ENCODE assay signal across 8 cellular contexts in genomic region chr10:58267713-58268453, GRCh38. TPM values are rescaled to one million over a fixed set of nuclear protein-coding genes. Genes with fewer than 3 reads are reported as not detected.
DNase-seq lines count a peak whose midpoint lies in the region; ATAC-seq, FAIRE-seq and TF ChIP-seq lines count a peak whose summit lies in the region.

Gene IPMK (minus strand): TSS chr10:58267894. CDS start chr10:58267611, 283 bp downstream.

- H4K5ac ChIP-seq in H1 (ENCODE audit: insufficient read length, low read depth, low read length), result peak within 1 kb of the TSS; percentile 5

- no peak within 1 kb of the TSS; the same call in 1 of the 2 replicates for H2BK12ac ChIP-seq in H1 (ENCODE audit: low read depth, low read length)

- H2BK120ac ChIP-seq in H1 (replicated peaks; ENCODE audit: low read depth, low read length), result no peak within 1 kb of the TSS

- TF ChIP-seq RAD21 in H1 (IDR thresholded peaks at IDR 0.05 in 1 of 2, conservative IDR thresholded peaks at IDR 0.05 in 1 of 2; ENCODE audit: low read depth in 2 of 2, low read length in 2 of 2), result no peak

- peaks cover 19% of the 10 kb centered on the region for H3K23me2 ChIP-seq in H1 (ENCODE audit: low read depth, low read length)

- TF ChIP-seq EP300 in H1 (IDR thresholded peaks at IDR 0.05; ENCODE audit: borderline replicate concordance in 1 of 2, low read depth in 2 of 2, low read length in 2 of 2), result no peak

- POLR2A ChIA-PET in CD8-positive, alpha-beta T cell (lab: Charles Lee), result interaction anchor here (0.8 to 2.3 kb wide), 5 partner anchors 22 to 117 kb away, joined by 3 to 13 read pairs (median 6); partner anchors contain the start of genes TFAM and UBE2D1
- POLR2A ChIA-PET in H1 (lab: Charles Lee; ENCODE audit: partially characterized antibody), result interaction anchor here (1.5 to 2.2 kb wide), 4 partner anchors 22 to 118 kb away, joined by 3 to 8 read pairs (median 6); partner anchors contain the start of genes TFAM and UBE2D1

- ATAC-seq in CD8-positive, alpha-beta T cell, result peak; percentile 67
- ATAC-seq in GM19463 (IDR thresholded peaks at IDR 0.05; ENCODE audit: unreplicated experiment), result peak; percentile 55

- no peaks in the 10 kb centered on the region for H3K27me3 Mint-ChIP-seq in CD8-positive, alpha-beta T cell (ENCODE audit: low read depth)

- peak within 1 kb of the TSS; percentile 79; the same call in 1 of the 2 replicates for H4K8ac ChIP-seq in H1 (ENCODE audit: extremely low read depth, insufficient read depth, low read length)

- H3K27ac ChIP-seq in CD8-positive, alpha-beta T cell (ENCODE audit: low read depth, low read length), result peak within 1 kb of the TSS; percentile 86
- no peak within 1 kb of the TSS for H3K27ac ChIP-seq in H1 (ENCODE audit: low read depth, low read length)
- H3K27ac ChIP-seq in mesodermal cell (ENCODE audit: low read depth, low read length, severe bottlenecking), result peak within 1 kb of the TSS; percentile 86

- no peaks in the 10 kb centered on the region for H4K20me1 ChIP-seq in H1 (replicated peaks in 1 of 2; ENCODE audit: control insufficient read depth in 1 of 2, insufficient read depth in 2 of 2, low read length in 2 of 2)

- H2AK5ac ChIP-seq in H1 (ENCODE audit: low read depth, low read length), result no peak within 1 kb of the TSS

- H3K36me3 ChIP-seq in CD8-positive, alpha-beta T cell (ENCODE audit: insufficient read depth, low read length), result no peaks in the 10 kb centered on the region
- H3K36me3 ChIP-seq in H1 (ENCODE audit: control insufficient read depth in 2 of 4, insufficient read depth in 4 of 4, low read length in 3 of 4) (no peaks in the 10 kb centered on the region), mesodermal cell (ENCODE audit: control insufficient read depth, insufficient read depth, low read length) (no peaks in the 10 kb centered on the region)

- H3K18ac ChIP-seq in H1 (ENCODE audit: extremely low read depth, low read length), result peak within 1 kb of the TSS; percentile 71

- no peak for FAIRE-seq in H1 (lab: Jason Lieb, UNC)

- no peak within 1 kb of the TSS for H3K4ac ChIP-seq in H1 (replicated peaks; ENCODE audit: insufficient read length, low read depth, low read length)

- no peaks in the 10 kb centered on the region for H3K9me3 Mint-ChIP-seq in CD8-positive, alpha-beta T cell

- peaks cover 30% of the 10 kb centered on the region for H3K4me1 ChIP-seq in CD8-positive, alpha-beta T cell (ENCODE audit: insufficient read depth, low read length)
- H3K4me1 ChIP-seq in H1 (replicated peaks in 1 of 4; ENCODE audit: control insufficient read depth in 3 of 4, insufficient read depth in 4 of 4, low read length in 3 of 4) (peaks cover 0 to 10% (median 1%) of the 10 kb centered on the region in 4 experiments; a peak in 3 of 7 replicates), mesodermal cell (ENCODE audit: control insufficient read depth, insufficient read depth, low read length, poor library complexity, severe bottlenecking) (no peaks in the 10 kb centered on the region)

- peak within 1 kb of the TSS; percentile 0 for H3K56ac ChIP-seq in H1 (replicated peaks; ENCODE audit: insufficient read length, low read depth, low read length)

- no peak for TF ChIP-seq CTCF in CD8-positive, alpha-beta T cell (IDR thresholded peaks at IDR 0.05)
- TF ChIP-seq CTCF in H1 (IDR thresholded peaks at IDR 0.05; ENCODE audit: control extremely low read depth in 1 of 3, insufficient read depth in 1 of 3, low read depth in 1 of 3, low read length in 3 of 3), result no peak

- H3K9ac ChIP-seq in H1 (replicated peaks in 1 of 4; ENCODE audit: extremely low read depth in 1 of 4, low read depth in 3 of 4, low read length in 3 of 4), result peak within 1 kb of the TSS; percentile 20 to 50 (median 40); a peak in 5 of 7 replicates

- peak within 1 kb of the TSS; percentile 97 for H3K4me3 Mint-ChIP-seq in CD8-positive, alpha-beta T cell

- peak within 1 kb of the TSS; percentile 97 for H3K27ac Mint-ChIP-seq in CD8-positive, alpha-beta T cell

- peak; percentile 92 to 97 (median 95) for DNase-seq in CD8-positive, alpha-beta T cell
- peak; percentile 96 for DNase-seq in HK-2 (ENCODE audit: unreplicated experiment)
- peak; percentile 78 to 90 for DNase-seq in NOMO-1 (lab: John Stamatoyannopoulos, UW; ENCODE audit: unreplicated experiment in 2 of 2)
- peak; percentile 80 to 92 (median 85) for DNase-seq in activated CD8-positive, alpha-beta memory T cell treated with anti-CD3 and anti-CD28 coated beads for 48 hours (ENCODE audit: low read depth in 2 of 3, low spot score in 2 of 3)
- DNase-seq in H1 (ENCODE audit: low read depth in 1 of 2, low spot score in 2 of 2), result peak; percentile 54 to 93
- peak; percentile 87 to 91 for DNase-seq in stimulated activated CD8-positive, alpha-beta memory T cell treated with anti-CD3 and anti-CD28 coated beads, Interleukin-15, amount 100 ng/mL, for 4 hours (ENCODE audit: low read depth in 2 of 2)

- CTCF ChIA-PET in CD8-positive, alpha-beta T cell (lab: Charles Lee), result interaction anchor here (1.6 to 2.1 kb wide), 2 partner anchors 23 to 117 kb away, joined by 5 to 9 read pairs; partner anchors contain the start of gene TFAM
- CTCF ChIA-PET in H1 (lab: Charles Lee; ENCODE audit: partially characterized antibody), result interaction anchor here (0.8 to 1.9 kb wide), 4 partner anchors 23 to 146 kb away, joined by 4 to 7 read pairs (median 4); no protein-coding TSS in a partner anchor

- 1% methylated on average over 19 of the region's 76 CpGs; no CpG with 5 or more reads in 1 of the 2 experiments for WGBS in H1 (ENCODE audit: extremely low coverage in 1 of 2, insufficient coverage in 1 of 2, insufficient read length in 1 of 2, insufficient replicate concordance in 2 of 2, low coverage in 1 of 2, low lambda C conversion rate in 2 of 2, missing lambda C conversion rate in 1 of 2), 2 experiments
- 0 to 1% methylated on average over 48 to 59 of the region's 76 CpGs for WGBS in mesodermal cell (ENCODE audit: insufficient coverage in 2 of 2), 2 experiments

- H3K4me3 ChIP-seq in CD8-positive, alpha-beta T cell (ENCODE audit: low read depth, low read length), result peak within 1 kb of the TSS; percentile 84
- H3K4me3 ChIP-seq in H1 (ENCODE audit: extremely low read depth in 1 of 4, insufficient read depth in 2 of 4, low read depth in 3 of 4, low read length in 4 of 4) (peak within 1 kb of the TSS; percentile 69 to 94 (median 80)), mesodermal cell (ENCODE audit: extremely low read depth, insufficient read depth, low read length, poor library complexity, severe bottlenecking) (peak within 1 kb of the TSS; percentile 75)

- H2BK20ac ChIP-seq in H1 (ENCODE audit: low read length), result 0 out of 2 replicates have a peak within 1 kb of the TSS, but pooled peaks have one; percentile 72

- no peaks in the 10 kb centered on the region for H3K27me3 ChIP-seq in CD8-positive, alpha-beta T cell (ENCODE audit: insufficient read depth, low read length)
- 0 out of 7 replicates have a peak, but pooled peaks cover 0 to 5% (median 1%) of the 10 kb centered on the region in 4 experiments for H3K27me3 ChIP-seq in H1 (replicated peaks in 1 of 4; ENCODE audit: control insufficient read depth in 3 of 4, extremely low read depth in 1 of 4, insufficient read depth in 3 of 4, low read length in 3 of 4)

- H3K79me1 ChIP-seq in H1 (ENCODE audit: low read depth, low read length), result no peaks in the 10 kb centered on the region; the same call in 1 of the 2 replicates

- H4K91ac ChIP-seq in H1 (replicated peaks; ENCODE audit: insufficient read length, low read length), result no peak within 1 kb of the TSS

- TF ChIP-seq POLR2A in H1 (IDR thresholded peaks at IDR 0.05; ENCODE audit: control extremely low read depth in 1 of 2, low read depth in 2 of 2, low read length in 2 of 2), result peak in 1 of 2 experiments; percentile 29; a peak in 2 of 3 replicates

- peaks cover 60% of the 10 kb centered on the region for H3K4me1 Mint-ChIP-seq in CD8-positive, alpha-beta T cell (ENCODE audit: low read depth)

- H3K79me2 ChIP-seq in H1 (ENCODE audit: control insufficient read depth in 1 of 2, insufficient read depth in 2 of 2, low read length in 2 of 2), result peaks cover 0 to 62% of the 10 kb centered on the region in 2 experiments; a peak in 3 of 4 replicates

- intact Hi-C loops in CD8-positive, alpha-beta T cell (cut with DNase I, micrococcal nuclease), result loop anchor here (1.0 to 10.0 kb wide), 4 partner anchors 53 to 1906 kb away; partner anchors contain the start of genes TFAM (in 1 of the 2) and ZWINT (in 1 of the 2)

- no peaks in the 10 kb centered on the region for H3K9me3 ChIP-seq in CD8-positive, alpha-beta T cell (ENCODE audit: low read length)
- H3K9me3 ChIP-seq in H1 (ENCODE audit: insufficient read depth in 2 of 2, low read depth in 1 of 2, low read length in 1 of 2) (no peaks in the 10 kb centered on the region), mesodermal cell (ENCODE audit: control insufficient read depth, low read length) (no peaks in the 10 kb centered on the region)

- H2AFZ ChIP-seq in H1 (ENCODE audit: low read length), result peak within 1 kb of the TSS; percentile 99

- no peak within 1 kb of the TSS for H3K23ac ChIP-seq in H1 (ENCODE audit: insufficient read length)

- H2BK5ac ChIP-seq in H1 (ENCODE audit: low read depth, low read length), result peak within 1 kb of the TSS; percentile 6; the same call in 1 of the 2 replicates

- H3K4me2 ChIP-seq in H1 (ENCODE audit: insufficient read depth in 1 of 2, low read depth in 2 of 2, low read length in 2 of 2), result peak within 1 kb of the TSS; percentile 93 to 96

- H2BK15ac ChIP-seq in H1 (ENCODE audit: low read length), result no peak within 1 kb of the TSS

- H3K14ac ChIP-seq in H1 (ENCODE audit: insufficient read length), result no peak within 1 kb of the TSS

- H3K36me3 Mint-ChIP-seq in CD8-positive, alpha-beta T cell, result peaks cover 15% of the 10 kb centered on the region

TF ChIP-seq in H1, 55 proteins besides CTCF, POLR2A, EP300 and RAD21 (continues in another document):
- TF ChIP-seq TAF1 (IDR thresholded peaks at IDR 0.05; ENCODE audit: low read depth, low read length), result peak; percentile 41

RNA-seq across cellular contexts. Expression of gene IPMK, which starts in this region (rescaled TPM):
- total RNA-seq in CD8-positive, alpha-beta T cell, result 1 to 10 TPM; 1.7 to 2.0 TPM
- total RNA-seq in H1 (2021; fragmentation: NEBNext Ultra II Directional; extraction: Animal tissue kit (Norgen Biotek cat#: 25700)), result 7.4 and 7.8 TPM in 2 replicates
- 0.97 and 1.3 TPM in 2 replicates for polyA plus RNA-seq in H1 (2011; rRNA removed)
- polyA plus RNA-seq in H1 (2011; cell fraction: cytosol; rRNA removed), result 1.8 TPM
- 0.54 TPM for polyA plus RNA-seq in H1 (2011; cell fraction: nucleus; rRNA removed)
- polyA plus RNA-seq in H1 (2012, experiment 1 of 2), result 1.0 to 2.4 TPM (median 1.2 TPM) in 4 replicates
- polyA plus RNA-seq in H1 (2012, experiment 2 of 2), result 0.25 TPM
- polyA plus RNA-seq in H1 (2013, experiment 1 of 2), result 4.5 TPM
- 4.5 TPM for polyA plus RNA-seq in H1 (2013, experiment 2 of 2)
- polyA minus RNA-seq in H1 (2011; rRNA and poly(A)+ RNA removed), result 2.0 and 2.1 TPM in 2 replicates
- 3.2 TPM for polyA minus RNA-seq in H1 (2011; cell fraction: cytosol; rRNA and poly(A)+ RNA removed)
- 4.9 TPM for polyA minus RNA-seq in H1 (2011; cell fraction: nucleus; rRNA and poly(A)+ RNA removed)
- 8.8 TPM for polyA plus RNA-seq in mesodermal cell (2013, experiment 1 of 2)
- 8.8 TPM for polyA plus RNA-seq in mesodermal cell (2013, experiment 2 of 2)
